ENCODE assay signal across 12 cellular contexts in the genomic region with DNA sequence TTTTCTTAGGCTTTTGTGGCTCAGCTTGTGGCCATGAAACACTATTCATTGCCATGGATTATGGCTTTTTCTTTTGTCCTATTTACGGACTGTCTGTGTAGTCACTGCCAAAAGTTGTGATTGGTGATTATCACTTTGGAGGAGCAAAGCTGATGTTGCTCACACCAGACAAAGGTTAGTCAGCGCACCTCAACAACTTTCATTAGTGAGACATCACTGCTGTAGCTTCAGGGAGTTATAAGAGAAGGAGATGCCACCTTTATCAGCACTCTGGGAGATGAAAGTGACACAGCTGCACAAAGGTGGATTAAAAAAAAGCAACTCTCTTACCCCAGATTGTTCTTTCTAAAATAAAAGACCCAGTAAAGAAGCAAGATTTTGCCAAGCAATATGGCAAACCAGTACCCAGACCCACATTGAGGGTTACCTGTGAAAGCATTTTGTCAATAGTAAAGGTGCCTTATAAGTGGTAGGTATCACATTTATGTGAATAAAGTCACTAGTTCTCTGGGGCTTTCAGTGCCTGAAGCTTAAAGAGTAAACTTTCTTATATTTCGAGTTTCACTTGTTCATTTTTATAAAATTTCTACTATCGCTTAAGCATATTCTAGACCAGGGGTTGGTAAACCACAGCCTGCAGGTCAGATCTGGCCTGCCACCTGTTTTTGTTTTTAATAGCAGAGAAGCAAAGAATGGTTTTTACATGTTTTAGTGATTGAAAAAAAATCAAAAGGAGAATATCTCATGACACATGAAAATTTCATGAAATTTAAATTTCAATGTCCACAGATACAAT.
A peak's percentile ranks its signal among the peaks of the same experiment; 100 is the strongest.
DNase-seq lines count a peak whose midpoint lies in the region; ATAC-seq and TF ChIP-seq lines count a peak whose summit lies in the region.
"Had no signal": no experiment of that assay in that cellular context is flagged by ENCODE, and none has a peak within 500 bp of the region (broad histone marks: within the 10 kb centered on the region; RNA-seq: fewer than 3 reads in every experiment).

No MANE protein-coding gene starts in this region.

- no peaks in the 10 kb centered on the region for H3K9me2 ChIP-seq in OCI-LY1 (ENCODE audit: low read depth, low read length)

- H3K9me3 ChIP-seq in OCI-LY1 (ENCODE audit: low read length), result no peaks in the 10 kb centered on the region

- H3K4me2 ChIP-seq in OCI-LY1 (ENCODE audit: low read length), result peak overlapping the region; percentile 30

- H3K4me1 ChIP-seq in OCI-LY1 (ENCODE audit: insufficient read depth, low read length, severe bottlenecking), result peaks cover 72% of the 10 kb centered on the region

- peak overlapping the region; percentile 5 for H3K4me3 ChIP-seq in OCI-LY1 (ENCODE audit: low read depth, low read length, poor library complexity, severe bottlenecking)

- peak overlapping the region; percentile 96 for H3K27ac ChIP-seq in OCI-LY1 (ENCODE audit: low read depth, low read length, poor library complexity, severe bottlenecking)
- no peak overlapping the region for H3K27ac ChIP-seq in caudate nucleus (ENCODE audit: low read depth, low read length)

- no peak for TF ChIP-seq POLR2A in GM18505 (IDR thresholded peaks at IDR 0.05; ENCODE audit: borderline replicate concordance, extremely low read depth, insufficient read depth, insufficient read length)

- H2AFZ ChIP-seq in OCI-LY1 (ENCODE audit: low read length), result no peak overlapping the region

- no peak for TF ChIP-seq CTCF in OCI-LY1 (IDR thresholded peaks at IDR 0.05; ENCODE audit: low read length)

- no peaks in the 10 kb centered on the region for H3K79me2 ChIP-seq in OCI-LY1 (ENCODE audit: insufficient read depth, low read length)

- peak; percentile 45 for ATAC-seq in GM18505 (IDR thresholded peaks at IDR 0.05; ENCODE audit: unreplicated experiment)
- peak; percentile 69 for ATAC-seq in GM19452 (IDR thresholded peaks at IDR 0.05; ENCODE audit: unreplicated experiment)
- ATAC-seq in HG02938 (IDR thresholded peaks at IDR 0.05; ENCODE audit: unreplicated experiment), result peak; percentile 75
- ATAC-seq: effector memory CD8-positive, alpha-beta T cell had no signal

- DNase-seq in NCI-H82 (lab: John Stamatoyannopoulos, UW) (no peak), SW 1271 (lab: John Stamatoyannopoulos, UW) (no peak), DMS114 treated with DMSO at 0.1 percent for 48 hours (lab: John Stamatoyannopoulos, UW; ENCODE audit: unreplicated experiment) (no peak), caudate nucleus (lab: John Stamatoyannopoulos, UW) (no peak)
- DNase-seq: activated gamma-delta T cell; effector memory CD8-positive, alpha-beta T cell; NCI-H1930; substantia nigra had no signal

- no peaks in the 10 kb centered on the region for H4K20me1 ChIP-seq in OCI-LY1 (ENCODE audit: insufficient read depth, low read length)

- H3K9ac ChIP-seq in OCI-LY1 (ENCODE audit: low read length), result peak overlapping the region; percentile 33; the same call in 1 of the 2 replicates

- peaks cover 1% of the 10 kb centered on the region; the same call in 1 of the 2 replicates for H3K36me3 ChIP-seq in OCI-LY1 (ENCODE audit: insufficient read depth, low read length)

- peaks cover 30% of the 10 kb centered on the region for H3F3A ChIP-seq in OCI-LY1 (ENCODE audit: insufficient read depth, low read length)

- no peaks in the 10 kb centered on the region for H3K27me3 ChIP-seq in OCI-LY1 (ENCODE audit: insufficient read depth, low read length)
